Comparison of ENCODE assay signal across 8 cellular contexts in genomic region chr18:5237083-5237722, GRCh38. TPM values are rescaled to one million over a fixed set of nuclear protein-coding genes. Genes with fewer than 3 reads are reported as not detected.
DNase-seq lines count a peak whose midpoint lies in the region; ATAC-seq and TF ChIP-seq lines count a peak whose summit lies in the region.

No MANE protein-coding gene starts in this region.

- peak overlapping the region; percentile 76 for H3K4me3 ChIP-seq in ectodermal cell (ENCODE audit: insufficient read depth, low read depth, low read length)
- peak overlapping the region; percentile 67 to 92 for H3K4me3 ChIP-seq in vagina

- peak overlapping the region; percentile 99 for H3K27ac Mint-ChIP-seq in CD4-positive, alpha-beta T cell

- H3K4me1 ChIP-seq in ectodermal cell (ENCODE audit: control insufficient read depth, insufficient read depth, low read length) (peaks cover 3% of the 10 kb centered on the region), vagina (peaks cover 27% of the 10 kb centered on the region)

- H3K4me3 Mint-ChIP-seq in CD4-positive, alpha-beta T cell, result peak overlapping the region; percentile 94

- intact Hi-C loops in CD4-positive, alpha-beta T cell (cut with DNase I, micrococcal nuclease), result loop anchor here (5.0 kb wide), 2 partner anchors 70 to 80 kb away; no protein-coding TSS in a partner anchor
- intact Hi-C loops in vagina (cut with DNase I), result loop anchor here (5.0 kb wide), 1 partner anchor 60 kb away; the partner anchor contains the start of gene ZBTB14

- peaks cover 6% of the 10 kb centered on the region for H3K27me3 Mint-ChIP-seq in CD4-positive, alpha-beta T cell

- H3K27me3 ChIP-seq in CD4-positive, alpha-beta T cell (ENCODE audit: control insufficient read depth, insufficient read depth, low read length), result no peaks in the 10 kb centered on the region
- H3K27me3 ChIP-seq in ectodermal cell (ENCODE audit: control insufficient read depth, insufficient read depth, low read length, poor library complexity, severe bottlenecking) (no peaks in the 10 kb centered on the region), vagina (no peaks in the 10 kb centered on the region)

- TF ChIP-seq POLR2A in vagina (IDR thresholded peaks at IDR 0.05), result no peak

- WGBS in ectodermal cell, 2 experiments, result 7% methylated on average over 23 of the region's 23 CpGs

- H3K36me3 ChIP-seq in ectodermal cell (ENCODE audit: control insufficient read depth, insufficient read depth, low read length), result no peaks in the 10 kb centered on the region
- no peaks in the 10 kb centered on the region for H3K36me3 ChIP-seq in vagina

- ATAC-seq in CD4-positive, alpha-beta T cell (ENCODE audit: poor library complexity), result peak; percentile 6
- ATAC-seq in GM18907 (IDR thresholded peaks at IDR 0.05; ENCODE audit: unreplicated experiment) (peak; percentile 55), HG03159 (IDR thresholded peaks at IDR 0.05; ENCODE audit: unreplicated experiment) (peak; percentile 33)

- H3K4me1 Mint-ChIP-seq in CD4-positive, alpha-beta T cell (ENCODE audit: low read depth), result peaks cover 62% of the 10 kb centered on the region

- TF ChIP-seq CTCF in CD4-positive, alpha-beta T cell (IDR thresholded peaks at IDR 0.05), result no peak
- no peak for TF ChIP-seq CTCF in vagina (IDR thresholded peaks at IDR 0.05)

- peaks cover 48% of the 10 kb centered on the region for H3K36me3 Mint-ChIP-seq in CD4-positive, alpha-beta T cell (ENCODE audit: low read depth)

- H3K9me3 ChIP-seq in CD4-positive, alpha-beta T cell (ENCODE audit: control insufficient read depth, low read length), result no peaks in the 10 kb centered on the region
- H3K9me3 ChIP-seq in ectodermal cell (ENCODE audit: control insufficient read depth, low read length), result no peaks in the 10 kb centered on the region
- no peaks in the 10 kb centered on the region for H3K9me3 ChIP-seq in vagina

- no peaks in the 10 kb centered on the region for H3K9me3 Mint-ChIP-seq in CD4-positive, alpha-beta T cell

- H3K27ac ChIP-seq in CD4-positive, alpha-beta T cell (ENCODE audit: low read depth, low read length), result peak overlapping the region; percentile 97
- peak overlapping the region; percentile 97 for H3K27ac ChIP-seq in ectodermal cell (ENCODE audit: insufficient read depth, low read depth, low read length, poor library complexity, severe bottlenecking)
- peak overlapping the region; percentile 85 for H3K27ac ChIP-seq in vagina

- POLR2A ChIA-PET in CD4-positive, alpha-beta T cell (lab: Charles Lee), result interaction anchor here (0.6 to 9.7 kb wide), 24 partner anchors 8 to 1976 kb away, joined by 3 to 459 read pairs (median 6); partner anchors contain the start of gene ZBTB14

- DNase-seq in CD4-positive, alpha-beta T cell, result peak in 2 of 10 experiments; percentile 7 to 36
- peak; percentile 55 to 76 for DNase-seq in SHP77 (lab: John Stamatoyannopoulos, UW)
- DNase-seq in middle frontal gyrus (ENCODE audit: extremely low spot score, low spot score), result peak; percentile 5
- no peak for DNase-seq in vagina (ENCODE audit: extremely low spot score in 2 of 2)
- DNase-seq in NCI-H1436 treated with DMSO at 0.1 percent for 48 hours (lab: John Stamatoyannopoulos, UW), result no peak

- CTCF ChIA-PET in CD4-positive, alpha-beta T cell (lab: Charles Lee), result interaction anchor here (0.7 to 1.6 kb wide), 4 partner anchors 13 to 60 kb away, joined by 3 to 4 read pairs (median 3); no protein-coding TSS in a partner anchor

RNA-seq across cellular contexts. Expression of gene AKAIN1, which starts 40.1 kb away (rescaled TPM):
- total RNA-seq in CD4-positive, alpha-beta T cell, result not detected
- polyA plus RNA-seq in ectodermal cell (2013, experiment 1 of 4), result not detected
- not detected for polyA plus RNA-seq in ectodermal cell (2013, experiment 2 of 4)
- polyA plus RNA-seq in ectodermal cell (2013, experiment 3 of 4), result not detected
- not detected for polyA plus RNA-seq in ectodermal cell (2013, experiment 4 of 4)
- not detected for total RNA-seq in vagina

RNA-seq across cellular contexts. Expression of gene ZBTB14, which starts 58.3 kb away (rescaled TPM):
- total RNA-seq in CD4-positive, alpha-beta T cell, result 10 to 100 TPM; 26.6 to 27.4 TPM
- 17.3 TPM for polyA plus RNA-seq in ectodermal cell (2013, experiment 1 of 4)
- polyA plus RNA-seq in ectodermal cell (2013, experiment 2 of 4), result 19.8 TPM
- polyA plus RNA-seq in ectodermal cell (2013, experiment 3 of 4), result 13.5 TPM
- 14.3 TPM for polyA plus RNA-seq in ectodermal cell (2013, experiment 4 of 4)
- 8.8 TPM for total RNA-seq in vagina

Comparison
In these comparisons a context has a peak if more than half of its experiments do, and no peak if none do; other contexts are left out.
1. DNase-seq: peak in SHP77 (2 of 2) and middle frontal gyrus (single experiment); none in vagina (0 of 2) and NCI-H1436 treated with DMSO at 0.1 percent for 48 hours (single experiment).
2. Peak in every context shown above with its lines, with median percentiles within 50 percentile points of each other: ATAC-seq and H3K27ac ChIP-seq.